7 cellular contexts compared by ENCODE assay signal in genomic region chr13:96899946-96900345, GRCh38.
"Had no signal": no experiment of that assay in that cellular context is flagged by ENCODE, and none has a peak within 500 bp of the region (broad histone marks: within the 10 kb centered on the region; RNA-seq: fewer than 3 reads in every experiment).

No MANE protein-coding gene starts in this region.

- H3K9me3 Mint-ChIP-seq: GM23338 had no signal

- H3K4me3 ChIP-seq: GM23338 had no signal

- H3K27ac Mint-ChIP-seq: GM23338, HFFc6, IgD-negative memory B cell had no signal

- DNase-seq: H9, HFFc6 had no signal

- H3K27me3 Mint-ChIP-seq: IgD-negative memory B cell had no signal

- H3K27ac ChIP-seq: HL-60 had no signal

- H3K4me1 Mint-ChIP-seq: IgD-negative memory B cell had no signal

- H3K36me3 Mint-ChIP-seq: IgD-negative memory B cell had no signal

- ATAC-seq: HCT116, HepG2 had no signal

- H3K4me3 Mint-ChIP-seq: GM23338, H9, HFFc6, IgD-negative memory B cell had no signal
